Comparison of ENCODE assay signal across 14 cellular contexts in the genomic region with DNA sequence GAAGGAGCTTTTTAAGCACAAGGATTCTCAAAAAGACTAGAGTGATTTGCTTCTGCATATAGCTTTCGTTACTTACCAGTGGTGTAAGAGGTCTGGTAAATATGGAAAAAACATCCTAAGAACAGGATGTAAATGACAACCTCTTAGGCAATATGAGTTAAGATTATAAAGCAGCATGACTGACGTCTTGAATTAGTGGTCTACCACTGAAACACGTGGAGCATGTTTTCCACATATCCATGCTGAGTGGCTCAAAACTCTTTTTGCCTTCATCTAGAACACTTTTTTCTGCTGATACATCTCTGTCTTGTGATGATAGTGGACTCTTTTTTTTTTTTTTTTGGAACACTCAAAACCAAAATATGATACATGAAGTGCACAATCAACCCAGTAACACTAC. TPM values are rescaled to one million over a fixed set of nuclear protein-coding genes. Genes with fewer than 3 reads are reported as not detected.
"Had no signal": no experiment of that assay in that cellular context is flagged by ENCODE, and none has a peak within 500 bp of the region (broad histone marks: within the 10 kb centered on the region; RNA-seq: fewer than 3 reads in every experiment).

No MANE protein-coding gene starts in this region.

- H3K4me1 ChIP-seq: foreskin keratinocyte, uterus had no signal

- H3K4me3 ChIP-seq: heart right ventricle, skin epidermis, stomach, thoracic aorta, uterus had no signal

- H3K27ac ChIP-seq: foreskin keratinocyte, stomach, thoracic aorta, uterus had no signal

- H3K9me3 ChIP-seq: stomach, thoracic aorta, uterus had no signal

- H3K36me3 ChIP-seq: stomach, thoracic aorta, uterus had no signal

- ATAC-seq: activated CD4-positive, CD25-positive, alpha-beta regulatory T cell treated with anti-CD3 and anti-CD28 coated beads, Interleukin-2, amount 50 U/mL, for 24 hours; foreskin keratinocyte; naive thymus-derived CD4-positive, alpha-beta T cell had no signal

- H3K27me3 ChIP-seq: foreskin keratinocyte, heart right ventricle, stomach, uterus had no signal

- DNase-seq: activated effector memory CD4-positive, alpha-beta T cell treated with anti-CD3 and anti-CD28 coated beads, Interleukin-2, amount 50 U/mL, for 16 hours; activated T-cell treated with anti-CD3 and anti-CD28 coated beads, Interleukin-2, amount 50 U/mL, for 1 hour; amygdala; cerebellar nuclear complex; foreskin keratinocyte; heart right ventricle; naive thymus-derived CD4-positive, alpha-beta T cell; stimulated activated CD4-positive, alpha-beta T cell treated with anti-CD3 and anti-CD28 coated beads, Interleukin-4, amount 100 ng/mL, for 4 hours; stomach; uterus had no signal

RNA-seq across cellular contexts. Expression of gene KCNE1, which starts 58.3 kb away (rescaled TPM):
- total RNA-seq: kidney epithelial cell had no signal
- polyA plus RNA-seq: naive thymus-derived CD4-positive, alpha-beta T cell had no signal
